Comparison of ENCODE assay signal across 8 cellular contexts in the genomic region with DNA sequence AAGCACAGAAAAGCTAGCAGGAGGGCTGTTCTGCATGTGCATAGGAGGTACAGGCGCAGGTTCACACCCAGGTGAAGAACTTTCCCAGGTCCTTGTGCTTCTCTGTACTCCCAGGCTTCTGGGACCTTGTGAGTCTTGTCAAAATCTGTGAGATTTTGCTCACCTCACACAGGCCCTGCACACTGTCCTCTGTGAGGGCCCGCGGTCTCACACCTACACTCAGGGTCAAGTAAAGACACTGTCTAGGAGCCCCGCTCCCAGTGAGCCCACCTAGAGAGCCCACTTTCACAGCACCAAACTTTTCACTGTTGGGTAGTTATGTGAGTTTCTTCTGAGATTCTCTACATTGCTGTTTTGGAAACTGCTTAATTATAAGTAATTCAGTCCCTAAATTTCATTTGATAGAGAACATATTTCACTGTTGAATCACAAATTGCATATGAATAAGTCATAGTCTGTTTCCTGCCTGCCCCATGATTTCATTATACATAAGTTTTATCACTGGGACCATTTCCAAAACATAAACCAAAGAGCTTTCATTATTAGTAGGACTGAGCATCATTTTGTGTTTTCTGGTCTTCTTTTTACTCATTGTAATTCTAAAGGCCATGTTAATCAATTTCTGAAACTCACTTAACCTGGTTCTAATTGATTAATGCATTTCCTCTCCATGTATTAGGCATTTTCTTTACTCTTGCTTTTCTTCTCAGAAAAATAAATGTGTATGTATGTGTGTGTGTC.
A peak's percentile ranks its signal among the peaks of the same experiment; 100 is the strongest.
DNase-seq lines count a peak whose midpoint lies in the region; ATAC-seq, FAIRE-seq and TF ChIP-seq lines count a peak whose summit lies in the region.

No MANE protein-coding gene starts in this region.

- no peak overlapping the region for H2BK5ac ChIP-seq in mesendoderm (ENCODE audit: low read length)

- peak overlapping the region; percentile 65 for H3K18ac ChIP-seq in mesendoderm (ENCODE audit: low read length)

- H3K27me3 Mint-ChIP-seq in endothelial cell (ENCODE audit: unreplicated experiment): no peaks in the 10 kb centered on the region

- no peaks in the 10 kb centered on the region for H3K9me3 Mint-ChIP-seq in endothelial cell (ENCODE audit: unreplicated experiment)

- H3K27me3 ChIP-seq in mesendoderm (ENCODE audit: insufficient read depth, low read length, poor library complexity): no peaks in the 10 kb centered on the region
- H3K27me3 ChIP-seq in esophagus squamous epithelium: no peaks in the 10 kb centered on the region

- H3K9me3 ChIP-seq in esophagus squamous epithelium: no peaks in the 10 kb centered on the region

- no CpG with 5 or more reads among the region's 4 CpGs for WGBS in mesendoderm (ENCODE audit: extremely low coverage, insufficient coverage, low lambda C conversion rate)
- 56 to 80% methylated on average over 3 to 4 of the region's 4 CpGs for WGBS in esophagus squamous epithelium, 2 donors

- TF ChIP-seq POLR2A in esophagus squamous epithelium (IDR thresholded peaks at IDR 0.05): no peak

- H3K23ac ChIP-seq in mesendoderm (ENCODE audit: low read length): no peak overlapping the region

- peak; percentile 82 for DNase-seq in RCC 7860 (ENCODE audit: low spot score)
- no peak for DNase-seq in mesendoderm
- DNase-seq in endothelial cell (ENCODE audit: low spot score): no peak
- DNase-seq in epidermal melanocyte (ENCODE audit: insufficient read length, low spot score): no peak
- DNase-seq in NCI-H187 treated with DMSO at 0.1 percent for 48 hours (lab: John Stamatoyannopoulos, UW): no peak
- no peak for DNase-seq in esophagus squamous epithelium (lab: John Stamatoyannopoulos, UW)

- H2BK120ac ChIP-seq in mesendoderm (ENCODE audit: low read depth, low read length): no peak overlapping the region

- no peak overlapping the region for H3K4me2 ChIP-seq in mesendoderm (ENCODE audit: low read length)

- H3K4me1 Mint-ChIP-seq in endothelial cell (ENCODE audit: unreplicated experiment): no peaks in the 10 kb centered on the region

- no peak overlapping the region for H3K56ac ChIP-seq in mesendoderm (ENCODE audit: low read length)

- no peaks in the 10 kb centered on the region for H3K79me1 ChIP-seq in mesendoderm (ENCODE audit: low read length)

- H2BK15ac ChIP-seq in mesendoderm (replicated peaks; ENCODE audit: low read depth): no peak overlapping the region

- peak; percentile 84 for ATAC-seq in GM18508 (IDR thresholded peaks at IDR 0.05; ENCODE audit: insufficient read depth, unreplicated experiment)
- ATAC-seq in HG02610 (IDR thresholded peaks at IDR 0.05; ENCODE audit: unreplicated experiment): peak; percentile 91

- H3K36me3 ChIP-seq in mesendoderm (ENCODE audit: control insufficient read depth, insufficient read depth, low read length) (no peaks in the 10 kb centered on the region), esophagus squamous epithelium (no peaks in the 10 kb centered on the region)

- H3K4me3 Mint-ChIP-seq in endothelial cell (ENCODE audit: unreplicated experiment): no peak overlapping the region

- no peak overlapping the region for H3K27ac ChIP-seq in mesendoderm (ENCODE audit: low read depth, low read length)
- no peak overlapping the region for H3K27ac ChIP-seq in esophagus squamous epithelium

- no peak overlapping the region for H3K9ac ChIP-seq in mesendoderm (ENCODE audit: low read length)

- no peaks in the 10 kb centered on the region for H3K36me3 Mint-ChIP-seq in endothelial cell (ENCODE audit: low read depth, unreplicated experiment)

- FAIRE-seq in RCC 7860 (lab: Jason Lieb, UNC): peak; percentile 95

- H3K79me2 ChIP-seq in mesendoderm (ENCODE audit: control insufficient read depth, insufficient read depth, low read length): no peaks in the 10 kb centered on the region

- H4K8ac ChIP-seq in mesendoderm (ENCODE audit: low read depth, low read length): no peak overlapping the region

- intact Hi-C loops in esophagus squamous epithelium (cut with DNase I): no loop called here

- no peak overlapping the region for H3K27ac Mint-ChIP-seq in endothelial cell (ENCODE audit: unreplicated experiment)

- TF ChIP-seq CTCF in endothelial cell (IDR thresholded peaks at IDR 0.05; ENCODE audit: unreplicated experiment) (no peak), esophagus squamous epithelium (IDR thresholded peaks at IDR 0.05) (no peak)

- peaks cover 3% of the 10 kb centered on the region for H3K4me1 ChIP-seq in mesendoderm (ENCODE audit: control insufficient read depth, low read depth, low read length)
- no peaks in the 10 kb centered on the region for H3K4me1 ChIP-seq in esophagus squamous epithelium

- no peak overlapping the region for H3K4me3 ChIP-seq in mesendoderm (ENCODE audit: low read length)
- no peak overlapping the region for H3K4me3 ChIP-seq in esophagus squamous epithelium

- no peak overlapping the region for H2AK5ac ChIP-seq in mesendoderm (ENCODE audit: low read length)

- H4K5ac ChIP-seq in mesendoderm (ENCODE audit: low read length): no peak overlapping the region

- no peak overlapping the region for H3K4ac ChIP-seq in mesendoderm (ENCODE audit: low read depth, low read length)
